In genomic region chr7:137862358-137862757, GRCh38 we compare ENCODE assay signal across 25 cellular contexts. TPM values are rescaled to one million over a fixed set of nuclear protein-coding genes. Genes with fewer than 3 reads are reported as not detected.
"Had no signal": no experiment of that assay in that cellular context is flagged by ENCODE, and none has a peak within 500 bp of the region (broad histone marks: within the 10 kb centered on the region; RNA-seq: fewer than 3 reads in every experiment).

No MANE protein-coding gene starts in this region.

- DNase-seq: activated CD4-positive, alpha-beta memory T cell treated with anti-CD3 and anti-CD28 coated beads for 36 hours; activated CD4-positive, alpha-beta T cell treated with anti-CD3 and anti-CD28 coated beads for 36 hours; activated CD4-positive, alpha-beta T cell treated with anti-CD3 and anti-CD28 coated beads, Interleukin-2, amount 10 ng/mL, durations not matched to agents 24 days and 14 days; activated CD4-positive, CD25-positive, alpha-beta regulatory T cell; activated CD4-positive, CD25-positive, alpha-beta regulatory T cell treated with anti-CD3 and anti-CD28 coated beads, Interleukin-2, amount 50 U/mL, for 72 hours; activated CD8-positive, alpha-beta memory T cell treated with anti-CD3 and anti-CD28 coated beads, Interleukin-2, amount 10 ng/mL, durations not matched to agents 7 days and 5 days; activated CD8-positive, alpha-beta memory T cell treated with anti-CD3 and anti-CD28 coated beads, Interleukin-2, amount 50 U/mL, for 4 hours; activated CD8-positive, alpha-beta T cell treated with anti-CD3 and anti-CD28 coated beads, Interleukin-2, amount 10 ng/mL, durations not matched to agents 7 days and 5 days; activated effector memory CD4-positive, alpha-beta T cell treated with Interleukin-2 at 50 U/mL for 16 hours; activated gamma-delta T cell treated with Interleukin-2 at 50 U/mL for 16 hours; activated naive CD4-positive, alpha-beta T cell treated with anti-CD3 and anti-CD28 coated beads, Interleukin-2, amount 50 U/mL, for 16 hours; activated naive CD4-positive, alpha-beta T cell treated with Interleukin-2 at 50 U/mL for 16 hours; activated T-cell treated with anti-CD3 and anti-CD28 coated beads, Interleukin-2, amount 50 U/mL, for 1 hour; colonic mucosa; effector CD8-positive, alpha-beta T cell; esophagus squamous epithelium; foreskin melanocyte; T-helper 2 cell had no signal

- H3K36me3 ChIP-seq: breast epithelium, colonic mucosa had no signal

- H3K4me3 Mint-ChIP-seq: activated CD4-positive, alpha-beta memory T cell treated with anti-CD3 and anti-CD28 coated beads for 36 hours; activated CD4-positive, alpha-beta T cell treated with anti-CD3 and anti-CD28 coated beads for 36 hours; activated CD4-positive, alpha-beta T cell treated with anti-CD3 and anti-CD28 coated beads, Interleukin-2, amount 10 ng/mL, durations not matched to agents 24 days and 14 days; activated CD8-positive, alpha-beta memory T cell treated with anti-CD3 and anti-CD28 coated beads, Interleukin-2, amount 10 ng/mL, durations not matched to agents 7 days and 5 days; activated CD8-positive, alpha-beta T cell treated with anti-CD3 and anti-CD28 coated beads, Interleukin-2, amount 10 ng/mL, durations not matched to agents 7 days and 5 days; activated naive CD8-positive, alpha-beta T cell; activated T-helper 17 cell treated with anti-CD3 and anti-CD28 coated beads, Interleukin-2, amount 50 U/mL, for 72 hours; central memory CD8-positive, alpha-beta T cell had no signal

- H3K27ac ChIP-seq: ascending aorta, breast epithelium, colonic mucosa, epithelial cell of prostate, esophagus squamous epithelium, gastroesophageal sphincter had no signal

- H3K27me3 Mint-ChIP-seq: activated CD4-positive, alpha-beta memory T cell treated with anti-CD3 and anti-CD28 coated beads for 36 hours; activated CD4-positive, alpha-beta T cell treated with anti-CD3 and anti-CD28 coated beads for 36 hours; activated CD4-positive, alpha-beta T cell treated with anti-CD3 and anti-CD28 coated beads, Interleukin-2, amount 10 ng/mL, durations not matched to agents 24 days and 14 days; activated CD8-positive, alpha-beta memory T cell treated with anti-CD3 and anti-CD28 coated beads, Interleukin-2, amount 10 ng/mL, durations not matched to agents 7 days and 5 days; activated naive CD8-positive, alpha-beta T cell; activated T-helper 17 cell treated with anti-CD3 and anti-CD28 coated beads, Interleukin-2, amount 50 U/mL, for 72 hours; central memory CD8-positive, alpha-beta T cell had no signal

- H3K4me1 Mint-ChIP-seq: activated CD4-positive, alpha-beta T cell treated with anti-CD3 and anti-CD28 coated beads for 36 hours; activated CD4-positive, alpha-beta T cell treated with anti-CD3 and anti-CD28 coated beads, Interleukin-2, amount 10 ng/mL, durations not matched to agents 24 days and 14 days; activated CD8-positive, alpha-beta memory T cell treated with anti-CD3 and anti-CD28 coated beads, Interleukin-2, amount 10 ng/mL, durations not matched to agents 7 days and 5 days; central memory CD8-positive, alpha-beta T cell had no signal

- H3K27me3 ChIP-seq: ascending aorta, breast epithelium, colonic mucosa, esophagus squamous epithelium, gastroesophageal sphincter had no signal

- H3K4me1 ChIP-seq: ascending aorta, breast epithelium, colonic mucosa, esophagus squamous epithelium, gastroesophageal sphincter had no signal

- H3K9me3 Mint-ChIP-seq: central memory CD8-positive, alpha-beta T cell had no signal

- ATAC-seq: activated CD4-positive, alpha-beta T cell treated with anti-CD3 and anti-CD28 coated beads for 36 hours; activated CD8-positive, alpha-beta memory T cell treated with anti-CD3 and anti-CD28 coated beads, Interleukin-2, amount 10 ng/mL, durations not matched to agents 7 days and 5 days; activated CD8-positive, alpha-beta T cell treated with anti-CD3 and anti-CD28 coated beads, Interleukin-2, amount 10 ng/mL, durations not matched to agents 7 days and 5 days; activated T-helper 17 cell treated with anti-CD3 and anti-CD28 coated beads, Interleukin-2, amount 50 U/mL, for 72 hours; gastroesophageal sphincter had no signal

- H3K9me3 ChIP-seq: ascending aorta, breast epithelium, colonic mucosa had no signal

- H3K27ac Mint-ChIP-seq: activated CD4-positive, alpha-beta memory T cell treated with anti-CD3 and anti-CD28 coated beads for 36 hours; activated CD4-positive, alpha-beta T cell treated with anti-CD3 and anti-CD28 coated beads for 36 hours; activated CD4-positive, alpha-beta T cell treated with anti-CD3 and anti-CD28 coated beads, Interleukin-2, amount 10 ng/mL, durations not matched to agents 24 days and 14 days; activated CD8-positive, alpha-beta memory T cell treated with anti-CD3 and anti-CD28 coated beads, Interleukin-2, amount 10 ng/mL, durations not matched to agents 7 days and 5 days; activated CD8-positive, alpha-beta T cell treated with anti-CD3 and anti-CD28 coated beads, Interleukin-2, amount 10 ng/mL, durations not matched to agents 7 days and 5 days; activated naive CD8-positive, alpha-beta T cell; activated T-helper 17 cell treated with anti-CD3 and anti-CD28 coated beads, Interleukin-2, amount 50 U/mL, for 72 hours had no signal

- H3K4me3 ChIP-seq: ascending aorta, breast epithelium, colonic mucosa, esophagus squamous epithelium, gastroesophageal sphincter had no signal

RNA-seq across cellular contexts. Expression of gene DGKI, which starts 15.6 kb away (rescaled TPM):
- total RNA-seq: activated CD8-positive, alpha-beta T cell treated with anti-CD3 and anti-CD28 coated beads, Interleukin-2, amount 10 ng/mL, durations not matched to agents 7 days and 5 days had no signal
